Comparison of ENCODE assay signal across 12 cellular contexts in the genomic region with DNA sequence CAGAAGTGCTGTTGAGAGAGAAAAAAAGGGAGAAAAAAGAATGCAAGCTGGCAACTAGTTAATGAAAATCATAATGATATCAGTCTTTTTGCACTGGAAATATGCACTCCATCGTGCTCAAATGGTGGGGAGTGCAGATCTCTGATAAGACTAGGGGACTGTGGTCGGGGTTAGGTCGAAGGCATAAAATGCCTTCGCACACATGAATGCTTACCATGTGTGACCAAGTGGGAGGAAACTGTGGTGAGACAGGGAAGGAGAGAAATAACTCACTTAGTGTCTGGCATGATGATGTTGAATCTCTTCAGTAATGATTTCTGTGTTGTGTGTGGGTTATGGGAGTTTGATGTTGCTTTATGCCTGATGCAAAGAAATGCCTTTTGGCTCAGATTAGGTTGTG.
A peak's percentile ranks its signal among the peaks of the same experiment; 100 is the strongest.
DNase-seq lines count a peak whose midpoint lies in the region; ATAC-seq, FAIRE-seq and TF ChIP-seq lines count a peak whose summit lies in the region.
"Had no signal": no experiment of that assay in that cellular context is flagged by ENCODE, and none has a peak within 500 bp of the region (broad histone marks: within the 10 kb centered on the region; RNA-seq: fewer than 3 reads in every experiment).

No MANE protein-coding gene starts in this region.

- H2BK20ac ChIP-seq in H1 (ENCODE audit: low read length) = no peak overlapping the region

- no peaks in the 10 kb centered on the region for H4K20me1 ChIP-seq in H1 (replicated peaks in 1 of 2; ENCODE audit: control insufficient read depth in 1 of 2, insufficient read depth in 2 of 2, low read length in 2 of 2)

- DNase-seq in H1 (ENCODE audit: low read depth in 1 of 2, low spot score in 2 of 2) (no peak), mesothelial cell of epicardium (ENCODE audit: low spot score in 2 of 2, unreplicated experiment in 2 of 2) (no peak), activated T-cell treated with anti-CD3 and anti-CD28 coated beads for 4 hours (no peak), SW480 (ENCODE audit: low spot score) (no peak)
- DNase-seq in activated CD4-positive, alpha-beta T cell treated with anti-CD3 and anti-CD28 coated beads, Interleukin-2, amount 50 U/mL, for 4 hours = no peak
- DNase-seq: H7; MG63; stimulated activated naive B cell treated with anti-CD40 and anti-IgM and Interleukin-4, amounts not matched to agents 10 μg/mL and 1 μg/mL and 100 μg/mL, for 72 hours had no signal

- no peak overlapping the region for H3K4me3 ChIP-seq in H1 (ENCODE audit: extremely low read depth in 1 of 4, insufficient read depth in 2 of 4, low read depth in 3 of 4, low read length in 4 of 4)
- H3K4me3 ChIP-seq: MG63 had no signal

- H2AFZ ChIP-seq in H1 (ENCODE audit: low read length) = no peak overlapping the region

- no peak overlapping the region for H3K23ac ChIP-seq in H1 (ENCODE audit: insufficient read length)

- no peak overlapping the region for H2AK5ac ChIP-seq in H1 (ENCODE audit: low read depth, low read length)

- no peaks in the 10 kb centered on the region for H3K9me3 Mint-ChIP-seq in mesothelial cell of epicardium

- H3K79me2 ChIP-seq in H1 (ENCODE audit: control insufficient read depth in 1 of 2, insufficient read depth in 2 of 2, low read length in 2 of 2) = no peaks in the 10 kb centered on the region

- H3K79me1 ChIP-seq in H1 (ENCODE audit: low read depth, low read length) = no peaks in the 10 kb centered on the region

- H3K36me3 ChIP-seq in H1 (ENCODE audit: control insufficient read depth in 2 of 4, insufficient read depth in 4 of 4, low read length in 3 of 4) = no peaks in the 10 kb centered on the region
- H3K36me3 ChIP-seq: MG63 had no signal

- no peak overlapping the region for H3K56ac ChIP-seq in H1 (replicated peaks; ENCODE audit: insufficient read length, low read depth, low read length)

- no peak for TF ChIP-seq POLR2A in H1 (IDR thresholded peaks at IDR 0.05; ENCODE audit: control extremely low read depth in 1 of 2, low read depth in 2 of 2, low read length in 2 of 2)

- whole genome bisulfite sequencing in H1 (ENCODE audit: extremely low coverage in 1 of 2, insufficient coverage in 1 of 2, insufficient read length in 1 of 2, insufficient replicate concordance in 2 of 2, low coverage in 1 of 2, low lambda C conversion rate in 2 of 2, missing lambda C conversion rate in 1 of 2), 2 experiments = 92% methylated on average over 4 of the region's 4 CpGs; no CpG with 5 or more reads in 1 of the 2 experiments

- peak; percentile 42 for ATAC-seq in GM18499 (IDR thresholded peaks at IDR 0.05; ENCODE audit: insufficient read depth, unreplicated experiment)
- ATAC-seq in GM21528 (IDR thresholded peaks at IDR 0.05; ENCODE audit: low FRiP score, unreplicated experiment) = peak; percentile 77
- peak; percentile 80 for ATAC-seq in HG03442 (IDR thresholded peaks at IDR 0.05; ENCODE audit: unreplicated experiment)

- CTCF ChIA-PET in H1 (lab: Charles Lee; ENCODE audit: partially characterized antibody) = interaction anchor here (1.1 kb wide), 1 partner anchor 22 kb away, joined by 3 read pairs; no protein-coding TSS in a partner anchor

- H2BK15ac ChIP-seq in H1 (ENCODE audit: low read length) = no peak overlapping the region

- H3K4me2 ChIP-seq in H1 (ENCODE audit: insufficient read depth in 1 of 2, low read depth in 2 of 2, low read length in 2 of 2) = no peak overlapping the region

- no peak overlapping the region for H3K4ac ChIP-seq in H1 (replicated peaks; ENCODE audit: insufficient read length, low read depth, low read length)

- POLR2A ChIA-PET in H1 (lab: Charles Lee; ENCODE audit: partially characterized antibody) = no interaction called here

- no peak overlapping the region for H4K5ac ChIP-seq in H1 (ENCODE audit: insufficient read length, low read depth, low read length)

- peak overlapping the region; percentile 88 for H3K14ac ChIP-seq in H1 (ENCODE audit: insufficient read length)

- TF ChIP-seq CTCF in H1 (IDR thresholded peaks at IDR 0.05; ENCODE audit: control extremely low read depth in 1 of 3, insufficient read depth in 1 of 3, low read depth in 1 of 3, low read length in 3 of 3) (no peak), mesothelial cell of epicardium (IDR thresholded peaks at IDR 0.05; ENCODE audit: unreplicated experiment) (no peak)

- H4K8ac ChIP-seq in H1 (ENCODE audit: extremely low read depth, insufficient read depth, low read length) = no peak overlapping the region

- H3K36me3 Mint-ChIP-seq in mesothelial cell of epicardium = no peaks in the 10 kb centered on the region
- H3K36me3 Mint-ChIP-seq: stimulated activated naive B cell treated with anti-CD40 and anti-IgM and Interleukin-4, amounts not matched to agents 10 μg/mL and 1 μg/mL and 100 μg/mL, for 72 hours had no signal

- H3K27ac ChIP-seq in H1 (ENCODE audit: low read depth, low read length) = no peak overlapping the region

- H3K27ac Mint-ChIP-seq in mesothelial cell of epicardium = no peak overlapping the region
- H3K27ac Mint-ChIP-seq: stimulated activated naive B cell treated with anti-CD40 and anti-IgM and Interleukin-4, amounts not matched to agents 10 μg/mL and 1 μg/mL and 100 μg/mL, for 72 hours had no signal

- no peaks in the 10 kb centered on the region for H3K27me3 ChIP-seq in H1 (replicated peaks in 1 of 4; ENCODE audit: control insufficient read depth in 3 of 4, extremely low read depth in 1 of 4, insufficient read depth in 3 of 4, low read length in 3 of 4)
- H3K27me3 ChIP-seq: MG63 had no signal

- TF ChIP-seq RAD21 in H1 (IDR thresholded peaks at IDR 0.05 in 1 of 2, conservative IDR thresholded peaks at IDR 0.05 in 1 of 2; ENCODE audit: low read depth in 2 of 2, low read length in 2 of 2) = no peak

- H4K91ac ChIP-seq in H1 (replicated peaks; ENCODE audit: insufficient read length, low read length) = no peak overlapping the region

- no peaks in the 10 kb centered on the region for H3K9me3 ChIP-seq in H1 (ENCODE audit: insufficient read depth in 2 of 2, low read depth in 1 of 2, low read length in 1 of 2)
- H3K9me3 ChIP-seq: MG63 had no signal

- no peak overlapping the region for H3K4me3 Mint-ChIP-seq in mesothelial cell of epicardium
- H3K4me3 Mint-ChIP-seq: stimulated activated naive B cell treated with anti-CD40 and anti-IgM and Interleukin-4, amounts not matched to agents 10 μg/mL and 1 μg/mL and 100 μg/mL, for 72 hours had no signal

- FAIRE-seq in H1 (lab: Jason Lieb, UNC) = no peak
- FAIRE-seq: endometrium had no signal

- TF ChIP-seq EP300 in H1 (IDR thresholded peaks at IDR 0.05; ENCODE audit: borderline replicate concordance in 1 of 2, low read depth in 2 of 2, low read length in 2 of 2) = no peak

- no peaks in the 10 kb centered on the region for H3K27me3 Mint-ChIP-seq in mesothelial cell of epicardium (ENCODE audit: low read depth)
- H3K27me3 Mint-ChIP-seq: stimulated activated naive B cell treated with anti-CD40 and anti-IgM and Interleukin-4, amounts not matched to agents 10 μg/mL and 1 μg/mL and 100 μg/mL, for 72 hours had no signal

- H2BK5ac ChIP-seq in H1 (ENCODE audit: low read depth, low read length) = no peak overlapping the region

- no peak overlapping the region for H2BK120ac ChIP-seq in H1 (replicated peaks; ENCODE audit: low read depth, low read length)

- no peaks in the 10 kb centered on the region for H3K4me1 ChIP-seq in H1 (replicated peaks in 1 of 4; ENCODE audit: control insufficient read depth in 3 of 4, insufficient read depth in 4 of 4, low read length in 3 of 4)

- H3K23me2 ChIP-seq in H1 (ENCODE audit: low read depth, low read length) = no peaks in the 10 kb centered on the region; the same call in 1 of the 2 replicates

- H3K9ac ChIP-seq in H1 (replicated peaks in 1 of 4; ENCODE audit: extremely low read depth in 1 of 4, low read depth in 3 of 4, low read length in 3 of 4) = no peak overlapping the region

- no peak overlapping the region for H3K18ac ChIP-seq in H1 (ENCODE audit: extremely low read depth, low read length)

- peaks cover 14% of the 10 kb centered on the region for H3K4me1 Mint-ChIP-seq in mesothelial cell of epicardium

- no peak overlapping the region for H2BK12ac ChIP-seq in H1 (ENCODE audit: low read depth, low read length)

TF ChIP-seq in H1, 55 proteins besides CTCF, POLR2A, EP300 and RAD21:
- TF ChIP-seq SIRT6 (IDR thresholded peaks at IDR 0.05; ENCODE audit: low read length) (no peak), TCF12 (IDR thresholded peaks at IDR 0.05; ENCODE audit: low read depth, low read length) (no peak), RBBP5 (IDR thresholded peaks at IDR 0.05; ENCODE audit: borderline replicate concordance, low read depth, low read length) (no peak), BCL11A (IDR thresholded peaks at IDR 0.05; ENCODE audit: low read depth in 2 of 2, low read length in 2 of 2) (no peak), SAP30 (IDR thresholded peaks at IDR 0.05; ENCODE audit: insufficient read depth, insufficient replicate concordance, low read length) (no peak), SUZ12 (IDR thresholded peaks at IDR 0.05; ENCODE audit: low read length) (no peak), TAF1 (IDR thresholded peaks at IDR 0.05; ENCODE audit: low read depth, low read length) (no peak), FOSL1 (IDR thresholded peaks at IDR 0.05; ENCODE audit: insufficient read depth, low read depth, low read length) (no peak), CEBPB (IDR thresholded peaks at IDR 0.05; ENCODE audit: low read depth, low read length) (no peak)
